Comparison of ENCODE assay signal across 10 cellular contexts in genomic region chr6:31727034-31727716, GRCh38. TPM values are rescaled to one million over a fixed set of nuclear protein-coding genes. Genes with fewer than 3 reads are reported as not detected.
A peak's percentile ranks its signal among the peaks of the same experiment; 100 is the strongest.
DNase-seq lines count a peak whose midpoint lies in the region; ATAC-seq and TF ChIP-seq lines count a peak whose summit lies in the region.
"Had no signal": no experiment of that assay in that cellular context is flagged by ENCODE, and none has a peak within 500 bp of the region (broad histone marks: within the 10 kb centered on the region; RNA-seq: fewer than 3 reads in every experiment).

No MANE protein-coding gene starts in this region.

- H3K36me3 ChIP-seq in CD4-positive, CD25-positive, alpha-beta regulatory T cell (ENCODE audit: control insufficient read depth, insufficient read depth, low read length), result peaks cover 16% of the 10 kb centered on the region
- H3K36me3 ChIP-seq in mucosa of descending colon (ENCODE audit: low read depth), result no peaks in the 10 kb centered on the region

- no peaks in the 10 kb centered on the region for H3K27me3 ChIP-seq in CD4-positive, CD25-positive, alpha-beta regulatory T cell (ENCODE audit: control insufficient read depth, insufficient read depth, low read length)

- no peak overlapping the region for H3K27ac ChIP-seq in CD4-positive, CD25-positive, alpha-beta regulatory T cell (ENCODE audit: insufficient read depth, low read length, poor library complexity, severe bottlenecking)

- no peaks in the 10 kb centered on the region for H3K9me3 ChIP-seq in CD4-positive, CD25-positive, alpha-beta regulatory T cell (ENCODE audit: control insufficient read depth in 2 of 2, low read length in 2 of 2)
- H3K9me3 ChIP-seq in mucosa of descending colon, result no peaks in the 10 kb centered on the region

- H3K9me3 Mint-ChIP-seq in CD4-positive, CD25-positive, alpha-beta regulatory T cell, result peaks cover 0 to 1% (median 0%) of the 10 kb centered on the region in 7 donors
- no peaks in the 10 kb centered on the region for H3K9me3 Mint-ChIP-seq in activated B cell treated with CpG ODN at 0.5 μM for 24 hours

- peak overlapping the region in 3 of 4 donors; percentile 66 to 90 (median 72) for H3K4me3 Mint-ChIP-seq in CD4-positive, CD25-positive, alpha-beta regulatory T cell
- H3K4me3 Mint-ChIP-seq in activated B cell treated with CpG ODN at 0.5 μM for 24 hours, result peak overlapping the region; percentile 81

- peaks cover 10% of the 10 kb centered on the region for H3K36me3 Mint-ChIP-seq in CD4-positive, CD25-positive, alpha-beta regulatory T cell
- H3K36me3 Mint-ChIP-seq in activated B cell treated with CpG ODN at 0.5 μM for 24 hours (ENCODE audit: low read depth), result peaks cover 48% of the 10 kb centered on the region

- intact Hi-C loops in activated B cell treated with CpG ODN at 0.5 μM for 24 hours (cut with micrococcal nuclease) (loop anchor here (1.0 to 2.0 kb wide), 4 partner anchors 12 to 180 kb away; partner anchors contain the start of genes ABHD16A, LY6G5C and NFKBIL1), mucosa of descending colon (cut with DNase I, micrococcal nuclease) (no loop called here)

- H3K4me1 ChIP-seq in CD4-positive, CD25-positive, alpha-beta regulatory T cell (ENCODE audit: control insufficient read depth, insufficient read depth, low read length, poor library complexity, severe bottlenecking), result peaks cover 19% of the 10 kb centered on the region
- peaks cover 20% of the 10 kb centered on the region for H3K4me1 ChIP-seq in mucosa of descending colon (ENCODE audit: low read depth)

- no peak for DNase-seq in CD4-positive, CD25-positive, alpha-beta regulatory T cell
- DNase-seq in activated B cell treated with CpG ODN at 0.5 μM for 24 hours (peak; percentile 56), mucosa of descending colon (peak in 2 of 3 donors; percentile 42 to 52), A172 (ENCODE audit: low spot score) (no peak), LoVo (ENCODE audit: low spot score) (no peak), epidermal melanocyte (ENCODE audit: insufficient read length, low spot score) (no peak)
- DNase-seq in activated CD8-positive, alpha-beta memory T cell treated with anti-CD3 and anti-CD28 coated beads for 24 hours, result no peak
- DNase-seq: activated effector memory CD4-positive, alpha-beta T cell treated with Interleukin-2 at 50 U/mL for 16 hours had no signal

- POLR2A ChIA-PET in activated B cell treated with CpG ODN at 0.5 μM for 24 hours (lab: Charles Lee), result interaction anchor here (0.6 to 7.7 kb wide), 28 partner anchors 11 to 174 kb away, joined by 3 to 131 read pairs (median 6); partner anchors contain the start of genes ABHD16A, APOM, BAG6 and C6orf47

- TF ChIP-seq CTCF in activated B cell treated with CpG ODN at 0.5 μM for 24 hours (IDR thresholded peaks at IDR 0.05) (no peak), mucosa of descending colon (IDR thresholded peaks at IDR 0.05) (no peak)

- no peak overlapping the region for H3K4me3 ChIP-seq in CD4-positive, CD25-positive, alpha-beta regulatory T cell (ENCODE audit: low read depth, low read length)
- no peak overlapping the region for H3K4me3 ChIP-seq in mucosa of descending colon

- H3K27ac Mint-ChIP-seq in CD4-positive, CD25-positive, alpha-beta regulatory T cell, result peak overlapping the region in 2 of 3 donors; percentile 16 to 58
- peak overlapping the region; percentile 95 for H3K27ac Mint-ChIP-seq in activated B cell treated with CpG ODN at 0.5 μM for 24 hours

- ATAC-seq in CD4-positive, CD25-positive, alpha-beta regulatory T cell (ENCODE audit: low read depth in 2 of 2), result peak; percentile 26 to 45
- ATAC-seq in GM21447 (IDR thresholded peaks at IDR 0.05; ENCODE audit: unreplicated experiment) (peak; percentile 48), activated B cell treated with CpG ODN at 0.5 μM for 24 hours (ENCODE audit: low read depth) (peak; percentile 76), mucosa of descending colon (peak; percentile 6)

- H3K4me1 Mint-ChIP-seq in CD4-positive, CD25-positive, alpha-beta regulatory T cell, result peaks cover 0 to 43% (median 16%) of the 10 kb centered on the region in 4 donors
- H3K4me1 Mint-ChIP-seq in activated B cell treated with CpG ODN at 0.5 μM for 24 hours, result peaks cover 65% of the 10 kb centered on the region

- CTCF ChIA-PET in activated B cell treated with CpG ODN at 0.5 μM for 24 hours (lab: Charles Lee), result interaction anchor here (0.8 to 5.9 kb wide), 7 partner anchors 11 to 176 kb away, joined by 3 to 49 read pairs (median 5); partner anchors contain the start of genes HSPA1B, LSM2 and LY6G5C

- no peaks in the 10 kb centered on the region for H3K27me3 Mint-ChIP-seq in CD4-positive, CD25-positive, alpha-beta regulatory T cell
- H3K27me3 Mint-ChIP-seq in activated B cell treated with CpG ODN at 0.5 μM for 24 hours, result no peaks in the 10 kb centered on the region

RNA-seq across cellular contexts. Expression of gene DDAH2, which starts 1.9 kb away (rescaled TPM):
- 13.6 TPM for total RNA-seq in CD4-positive, CD25-positive, alpha-beta regulatory T cell
- 10 to 100 TPM; 16.0 to 19.8 (median 17.7) TPM for polyA plus RNA-seq in CD4-positive, CD25-positive, alpha-beta regulatory T cell
- total RNA-seq in activated B cell treated with CpG ODN at 0.5 μM for 24 hours (30.7 and 32.5 TPM in 2 replicates), mucosa of descending colon (100 to 1,000 TPM in 1 of 3 donors, 10 to 100 TPM in 2; 56.1 to 152 (median 99.5) TPM)
- total RNA-seq in A172 (2014; rRNA removed; shearing (Covaris generic)), result 134 and 166 TPM in 2 replicates

RNA-seq across cellular contexts. Expression of gene MPIG6B, which starts 4.0 kb away (rescaled TPM):
- total RNA-seq in CD4-positive, CD25-positive, alpha-beta regulatory T cell, result 10.8 TPM
- under 1 TPM in 1 of 4 donors, not detected in 3; 0.43 TPM for polyA plus RNA-seq in CD4-positive, CD25-positive, alpha-beta regulatory T cell
- total RNA-seq in activated B cell treated with CpG ODN at 0.5 μM for 24 hours (0.12 TPM in 1 of 2 replicates, not detected in the other), mucosa of descending colon (1 to 10 TPM in 1 of 3 donors, under 1 TPM in 2; 0.48 to 1.4 (median 0.57) TPM)
- not detected in 2 replicates for total RNA-seq in A172 (2014; rRNA removed; shearing (Covaris generic))
- total RNA-seq: M059J had no signal

RNA-seq across cellular contexts. Expression of gene LY6G6C, which starts 5.6 kb away (rescaled TPM):
- not detected for total RNA-seq in CD4-positive, CD25-positive, alpha-beta regulatory T cell
- polyA plus RNA-seq in CD4-positive, CD25-positive, alpha-beta regulatory T cell, result not detected
- not detected in 2 replicates for total RNA-seq in activated B cell treated with CpG ODN at 0.5 μM for 24 hours
- total RNA-seq in mucosa of descending colon, result under 1 TPM in 1 of 3 donors, not detected in 2; 0.32 TPM
- not detected in 2 replicates for total RNA-seq in A172 (2014; rRNA removed; shearing (Covaris generic))
- total RNA-seq: M059J had no signal

RNA-seq across cellular contexts. Expression of gene CLIC1, which starts 9.2 kb away (rescaled TPM):
- total RNA-seq in CD4-positive, CD25-positive, alpha-beta regulatory T cell, result 192 TPM
- 100 to 1,000 TPM; 481 to 771 (median 621) TPM for polyA plus RNA-seq in CD4-positive, CD25-positive, alpha-beta regulatory T cell
- total RNA-seq in activated B cell treated with CpG ODN at 0.5 μM for 24 hours, result 374 and 397 TPM in 2 replicates
- total RNA-seq in mucosa of descending colon, result 100 to 1,000 TPM; 269 to 555 (median 441) TPM
- total RNA-seq in A172 (2014; rRNA removed; shearing (Covaris generic)), result 927 and 1,153 TPM in 2 replicates

RNA-seq across cellular contexts. Expression of gene LY6G6D, which starts 12.0 kb away (rescaled TPM):
- not detected for total RNA-seq in CD4-positive, CD25-positive, alpha-beta regulatory T cell
- not detected for polyA plus RNA-seq in CD4-positive, CD25-positive, alpha-beta regulatory T cell
- total RNA-seq in activated B cell treated with CpG ODN at 0.5 μM for 24 hours, result not detected in 2 replicates
- total RNA-seq in mucosa of descending colon, result 1 to 10 TPM in 1 of 3 donors, under 1 TPM in 1, not detected in 1; 0.90 to 6.1 TPM
- not detected in 2 replicates for total RNA-seq in A172 (2014; rRNA removed; shearing (Covaris generic))
- total RNA-seq: M059J had no signal

Comparison
In these comparisons a context has a peak if more than half of its experiments do, and no peak if none do; other contexts are left out.
1. ATAC-seq: peak in every context shown above with its lines; median percentile 76 in activated B cell treated with CpG ODN at 0.5 μM for 24 hours; 48 in GM21447; 36 in CD4-positive, CD25-positive, alpha-beta regulatory T cell; 6 in mucosa of descending colon.
2. DNase-seq: peak in activated B cell treated with CpG ODN at 0.5 μM for 24 hours (single experiment) and mucosa of descending colon (2 of 3); none in CD4-positive, CD25-positive, alpha-beta regulatory T cell (0 of 3), A172 (single experiment), activated CD8-positive, alpha-beta memory T cell treated with anti-CD3 and anti-CD28 coated beads for 24 hours (single experiment), LoVo (single experiment) and epidermal melanocyte (single experiment).